ENCODE assay signal across 1 cellular context in the genomic region with DNA sequence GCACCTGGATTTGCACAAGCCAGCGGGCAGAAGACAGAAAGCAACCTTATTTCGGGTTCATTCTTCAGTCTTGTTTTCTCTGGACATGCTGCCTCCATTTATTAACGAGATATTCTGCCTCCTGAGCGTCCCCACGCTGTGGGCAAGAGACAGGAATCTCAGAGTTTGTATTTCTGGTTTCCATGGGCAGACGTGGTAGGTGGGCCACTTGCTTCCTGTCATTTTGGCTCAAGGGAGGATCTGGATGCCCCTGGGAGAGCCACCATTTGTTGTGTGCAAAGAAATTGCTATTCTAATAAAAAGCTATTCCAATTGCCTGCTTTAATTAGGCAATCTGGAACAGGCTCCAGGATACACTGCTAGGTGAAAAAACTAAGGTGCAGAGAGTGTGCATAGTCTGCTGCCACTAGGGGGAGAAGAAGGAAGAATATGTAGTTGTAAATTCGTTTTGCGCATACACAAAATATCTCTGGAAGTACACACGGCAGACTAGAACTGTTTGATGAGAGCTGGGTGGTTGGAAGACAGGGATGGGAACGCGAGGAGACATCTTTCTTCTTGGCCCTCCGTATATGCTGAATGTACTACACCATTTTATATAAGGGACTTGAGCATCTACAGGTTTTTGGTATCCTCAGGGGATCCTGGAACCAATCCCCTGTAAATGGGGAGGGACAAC.
TF ChIP-seq lines count a peak whose summit lies in the region.

No MANE protein-coding gene starts in this region.

TF ChIP-seq in H1, 55 proteins besides CTCF, POLR2A, EP300 and RAD21 (continued from another document):
- TF ChIP-seq, protein P1, sequence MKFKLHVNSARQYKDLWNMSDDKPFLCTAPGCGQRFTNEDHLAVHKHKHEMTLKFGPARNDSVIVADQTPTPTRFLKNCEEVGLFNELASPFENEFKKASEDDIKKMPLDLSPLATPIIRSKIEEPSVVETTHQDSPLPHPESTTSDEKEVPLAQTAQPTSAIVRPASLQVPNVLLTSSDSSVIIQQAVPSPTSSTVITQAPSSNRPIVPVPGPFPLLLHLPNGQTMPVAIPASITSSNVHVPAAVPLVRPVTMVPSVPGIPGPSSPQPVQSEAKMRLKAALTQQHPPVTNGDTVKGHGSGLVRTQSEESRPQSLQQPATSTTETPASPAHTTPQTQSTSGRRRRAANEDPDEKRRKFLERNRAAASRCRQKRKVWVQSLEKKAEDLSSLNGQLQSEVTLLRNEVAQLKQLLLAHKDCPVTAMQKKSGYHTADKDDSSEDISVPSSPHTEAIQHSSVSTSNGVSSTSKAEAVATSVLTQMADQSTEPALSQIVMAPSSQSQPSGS (IDR thresholded peaks at IDR 0.05; ENCODE audit: low read length) = no peak
- TF ChIP-seq, protein P2, sequence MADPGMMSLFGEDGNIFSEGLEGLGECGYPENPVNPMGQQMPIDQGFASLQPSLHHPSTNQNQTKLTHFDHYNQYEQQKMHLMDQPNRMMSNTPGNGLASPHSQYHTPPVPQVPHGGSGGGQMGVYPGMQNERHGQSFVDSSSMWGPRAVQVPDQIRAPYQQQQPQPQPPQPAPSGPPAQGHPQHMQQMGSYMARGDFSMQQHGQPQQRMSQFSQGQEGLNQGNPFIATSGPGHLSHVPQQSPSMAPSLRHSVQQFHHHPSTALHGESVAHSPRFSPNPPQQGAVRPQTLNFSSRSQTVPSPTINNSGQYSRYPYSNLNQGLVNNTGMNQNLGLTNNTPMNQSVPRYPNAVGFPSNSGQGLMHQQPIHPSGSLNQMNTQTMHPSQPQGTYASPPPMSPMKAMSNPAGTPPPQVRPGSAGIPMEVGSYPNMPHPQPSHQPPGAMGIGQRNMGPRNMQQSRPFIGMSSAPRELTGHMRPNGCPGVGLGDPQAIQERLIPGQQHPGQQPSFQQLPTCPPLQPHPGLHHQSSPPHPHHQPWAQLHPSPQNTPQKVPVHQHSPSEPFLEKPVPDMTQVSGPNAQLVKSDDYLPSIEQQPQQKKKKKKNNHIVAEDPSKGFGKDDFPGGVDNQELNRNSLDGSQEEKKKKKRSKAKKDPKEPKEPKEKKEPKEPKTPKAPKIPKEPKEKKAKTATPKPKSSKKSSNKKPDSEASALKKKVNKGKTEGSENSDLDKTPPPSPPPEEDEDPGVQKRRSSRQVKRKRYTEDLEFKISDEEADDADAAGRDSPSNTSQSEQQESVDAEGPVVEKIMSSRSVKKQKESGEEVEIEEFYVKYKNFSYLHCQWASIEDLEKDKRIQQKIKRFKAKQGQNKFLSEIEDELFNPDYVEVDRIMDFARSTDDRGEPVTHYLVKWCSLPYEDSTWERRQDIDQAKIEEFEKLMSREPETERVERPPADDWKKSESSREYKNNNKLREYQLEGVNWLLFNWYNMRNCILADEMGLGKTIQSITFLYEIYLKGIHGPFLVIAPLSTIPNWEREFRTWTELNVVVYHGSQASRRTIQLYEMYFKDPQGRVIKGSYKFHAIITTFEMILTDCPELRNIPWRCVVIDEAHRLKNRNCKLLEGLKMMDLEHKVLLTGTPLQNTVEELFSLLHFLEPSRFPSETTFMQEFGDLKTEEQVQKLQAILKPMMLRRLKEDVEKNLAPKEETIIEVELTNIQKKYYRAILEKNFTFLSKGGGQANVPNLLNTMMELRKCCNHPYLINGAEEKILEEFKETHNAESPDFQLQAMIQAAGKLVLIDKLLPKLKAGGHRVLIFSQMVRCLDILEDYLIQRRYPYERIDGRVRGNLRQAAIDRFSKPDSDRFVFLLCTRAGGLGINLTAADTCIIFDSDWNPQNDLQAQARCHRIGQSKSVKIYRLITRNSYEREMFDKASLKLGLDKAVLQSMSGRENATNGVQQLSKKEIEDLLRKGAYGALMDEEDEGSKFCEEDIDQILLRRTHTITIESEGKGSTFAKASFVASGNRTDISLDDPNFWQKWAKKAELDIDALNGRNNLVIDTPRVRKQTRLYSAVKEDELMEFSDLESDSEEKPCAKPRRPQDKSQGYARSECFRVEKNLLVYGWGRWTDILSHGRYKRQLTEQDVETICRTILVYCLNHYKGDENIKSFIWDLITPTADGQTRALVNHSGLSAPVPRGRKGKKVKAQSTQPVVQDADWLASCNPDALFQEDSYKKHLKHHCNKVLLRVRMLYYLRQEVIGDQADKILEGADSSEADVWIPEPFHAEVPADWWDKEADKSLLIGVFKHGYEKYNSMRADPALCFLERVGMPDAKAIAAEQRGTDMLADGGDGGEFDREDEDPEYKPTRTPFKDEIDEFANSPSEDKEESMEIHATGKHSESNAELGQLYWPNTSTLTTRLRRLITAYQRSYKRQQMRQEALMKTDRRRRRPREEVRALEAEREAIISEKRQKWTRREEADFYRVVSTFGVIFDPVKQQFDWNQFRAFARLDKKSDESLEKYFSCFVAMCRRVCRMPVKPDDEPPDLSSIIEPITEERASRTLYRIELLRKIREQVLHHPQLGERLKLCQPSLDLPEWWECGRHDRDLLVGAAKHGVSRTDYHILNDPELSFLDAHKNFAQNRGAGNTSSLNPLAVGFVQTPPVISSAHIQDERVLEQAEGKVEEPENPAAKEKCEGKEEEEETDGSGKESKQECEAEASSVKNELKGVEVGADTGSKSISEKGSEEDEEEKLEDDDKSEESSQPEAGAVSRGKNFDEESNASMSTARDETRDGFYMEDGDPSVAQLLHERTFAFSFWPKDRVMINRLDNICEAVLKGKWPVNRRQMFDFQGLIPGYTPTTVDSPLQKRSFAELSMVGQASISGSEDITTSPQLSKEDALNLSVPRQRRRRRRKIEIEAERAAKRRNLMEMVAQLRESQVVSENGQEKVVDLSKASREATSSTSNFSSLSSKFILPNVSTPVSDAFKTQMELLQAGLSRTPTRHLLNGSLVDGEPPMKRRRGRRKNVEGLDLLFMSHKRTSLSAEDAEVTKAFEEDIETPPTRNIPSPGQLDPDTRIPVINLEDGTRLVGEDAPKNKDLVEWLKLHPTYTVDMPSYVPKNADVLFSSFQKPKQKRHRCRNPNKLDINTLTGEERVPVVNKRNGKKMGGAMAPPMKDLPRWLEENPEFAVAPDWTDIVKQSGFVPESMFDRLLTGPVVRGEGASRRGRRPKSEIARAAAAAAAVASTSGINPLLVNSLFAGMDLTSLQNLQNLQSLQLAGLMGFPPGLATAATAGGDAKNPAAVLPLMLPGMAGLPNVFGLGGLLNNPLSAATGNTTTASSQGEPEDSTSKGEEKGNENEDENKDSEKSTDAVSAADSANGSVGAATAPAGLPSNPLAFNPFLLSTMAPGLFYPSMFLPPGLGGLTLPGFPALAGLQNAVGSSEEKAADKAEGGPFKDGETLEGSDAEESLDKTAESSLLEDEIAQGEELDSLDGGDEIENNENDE (IDR thresholded peaks at IDR 0.05; ENCODE audit: insufficient replicate concordance, low read length) = no peak
- TF ChIP-seq, protein P3, sequence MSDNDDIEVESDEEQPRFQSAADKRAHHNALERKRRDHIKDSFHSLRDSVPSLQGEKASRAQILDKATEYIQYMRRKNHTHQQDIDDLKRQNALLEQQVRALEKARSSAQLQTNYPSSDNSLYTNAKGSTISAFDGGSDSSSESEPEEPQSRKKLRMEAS (IDR thresholded peaks at IDR 0.05) = no peak
- no peak for TF ChIP-seq YY1 (IDR thresholded peaks at IDR 0.05; ENCODE audit: low read depth, low read length)
